Comparison of ENCODE assay signal across 2 cellular contexts in the genomic region with DNA sequence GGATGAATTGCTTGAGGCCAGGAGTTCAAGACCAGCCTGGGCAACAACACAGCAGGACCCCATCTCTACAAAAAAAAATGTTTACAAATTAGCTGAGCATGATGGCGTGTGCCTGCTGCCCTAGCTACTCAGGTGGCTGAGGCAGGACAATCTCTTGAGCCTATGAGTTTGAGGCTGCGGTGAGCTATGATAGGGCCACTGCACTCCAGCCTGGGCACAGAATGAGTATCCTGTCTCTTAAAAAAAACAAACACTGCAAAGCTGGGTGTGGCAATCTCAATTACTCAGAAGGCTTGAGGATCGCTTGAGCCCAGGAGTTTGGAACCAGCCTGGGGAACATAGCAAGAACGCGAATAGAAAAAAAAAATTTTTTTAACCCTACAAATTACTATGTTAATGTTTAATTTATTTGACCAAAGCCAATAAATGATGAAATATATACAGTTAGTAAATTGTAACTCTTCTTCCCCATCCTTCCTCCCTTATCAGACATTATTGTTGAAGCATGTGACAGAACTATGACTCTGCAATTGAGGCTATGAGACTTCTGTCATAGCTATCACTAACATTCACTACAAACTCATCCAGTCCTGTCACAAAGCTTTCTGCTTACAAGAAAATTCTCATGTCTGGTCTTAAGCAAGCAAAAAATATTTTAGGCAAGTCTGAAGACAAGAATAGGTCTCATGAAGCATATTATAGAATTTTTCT.
TF ChIP-seq lines count a peak whose summit lies in the region.

No MANE protein-coding gene starts in this region.

TF ChIP-seq in A549, 52 proteins besides CTCF, POLR2A, EP300 and RAD21:
- no peak for TF ChIP-seq NPAS2 (CRISPR knock-in tag; IDR thresholded peaks at IDR 0.05; ENCODE audit: borderline replicate concordance)
- no peak for TF ChIP-seq HEYL (CRISPR knock-in tag; IDR thresholded peaks at IDR 0.05)

TF ChIP-seq in GM12878, 131 proteins besides CTCF, POLR2A, EP300 and RAD21:
- TF ChIP-seq SP1 (IDR thresholded peaks at IDR 0.05; ENCODE audit: low read depth, low read length) = no peak
- TF ChIP-seq, protein P1, sequence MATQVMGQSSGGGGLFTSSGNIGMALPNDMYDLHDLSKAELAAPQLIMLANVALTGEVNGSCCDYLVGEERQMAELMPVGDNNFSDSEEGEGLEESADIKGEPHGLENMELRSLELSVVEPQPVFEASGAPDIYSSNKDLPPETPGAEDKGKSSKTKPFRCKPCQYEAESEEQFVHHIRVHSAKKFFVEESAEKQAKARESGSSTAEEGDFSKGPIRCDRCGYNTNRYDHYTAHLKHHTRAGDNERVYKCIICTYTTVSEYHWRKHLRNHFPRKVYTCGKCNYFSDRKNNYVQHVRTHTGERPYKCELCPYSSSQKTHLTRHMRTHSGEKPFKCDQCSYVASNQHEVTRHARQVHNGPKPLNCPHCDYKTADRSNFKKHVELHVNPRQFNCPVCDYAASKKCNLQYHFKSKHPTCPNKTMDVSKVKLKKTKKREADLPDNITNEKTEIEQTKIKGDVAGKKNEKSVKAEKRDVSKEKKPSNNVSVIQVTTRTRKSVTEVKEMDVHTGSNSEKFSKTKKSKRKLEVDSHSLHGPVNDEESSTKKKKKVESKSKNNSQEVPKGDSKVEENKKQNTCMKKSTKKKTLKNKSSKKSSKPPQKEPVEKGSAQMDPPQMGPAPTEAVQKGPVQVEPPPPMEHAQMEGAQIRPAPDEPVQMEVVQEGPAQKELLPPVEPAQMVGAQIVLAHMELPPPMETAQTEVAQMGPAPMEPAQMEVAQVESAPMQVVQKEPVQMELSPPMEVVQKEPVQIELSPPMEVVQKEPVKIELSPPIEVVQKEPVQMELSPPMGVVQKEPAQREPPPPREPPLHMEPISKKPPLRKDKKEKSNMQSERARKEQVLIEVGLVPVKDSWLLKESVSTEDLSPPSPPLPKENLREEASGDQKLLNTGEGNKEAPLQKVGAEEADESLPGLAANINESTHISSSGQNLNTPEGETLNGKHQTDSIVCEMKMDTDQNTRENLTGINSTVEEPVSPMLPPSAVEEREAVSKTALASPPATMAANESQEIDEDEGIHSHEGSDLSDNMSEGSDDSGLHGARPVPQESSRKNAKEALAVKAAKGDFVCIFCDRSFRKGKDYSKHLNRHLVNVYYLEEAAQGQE (IDR thresholded peaks at IDR 0.05; ENCODE audit: low read depth, low read length) = no peak
- TF ChIP-seq FOXK2 (IDR thresholded peaks at IDR 0.05) = no peak
- no peak for TF ChIP-seq LARP7 (IDR thresholded peaks at IDR 0.05)
- TF ChIP-seq DPF2 (IDR thresholded peaks at IDR 0.05) = no peak
- TF ChIP-seq, protein P2, sequence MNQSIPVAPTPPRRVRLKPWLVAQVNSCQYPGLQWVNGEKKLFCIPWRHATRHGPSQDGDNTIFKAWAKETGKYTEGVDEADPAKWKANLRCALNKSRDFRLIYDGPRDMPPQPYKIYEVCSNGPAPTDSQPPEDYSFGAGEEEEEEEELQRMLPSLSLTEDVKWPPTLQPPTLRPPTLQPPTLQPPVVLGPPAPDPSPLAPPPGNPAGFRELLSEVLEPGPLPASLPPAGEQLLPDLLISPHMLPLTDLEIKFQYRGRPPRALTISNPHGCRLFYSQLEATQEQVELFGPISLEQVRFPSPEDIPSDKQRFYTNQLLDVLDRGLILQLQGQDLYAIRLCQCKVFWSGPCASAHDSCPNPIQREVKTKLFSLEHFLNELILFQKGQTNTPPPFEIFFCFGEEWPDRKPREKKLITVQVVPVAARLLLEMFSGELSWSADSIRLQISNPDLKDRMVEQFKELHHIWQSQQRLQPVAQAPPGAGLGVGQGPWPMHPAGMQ (IDR thresholded peaks at IDR 0.05; ENCODE audit: borderline replicate concordance) = no peak
- TF ChIP-seq, protein P3, sequence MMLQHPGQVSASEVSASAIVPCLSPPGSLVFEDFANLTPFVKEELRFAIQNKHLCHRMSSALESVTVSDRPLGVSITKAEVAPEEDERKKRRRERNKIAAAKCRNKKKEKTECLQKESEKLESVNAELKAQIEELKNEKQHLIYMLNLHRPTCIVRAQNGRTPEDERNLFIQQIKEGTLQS (IDR thresholded peaks at IDR 0.05; ENCODE audit: borderline replicate concordance, extremely low read depth, low read depth, low read length) = no peak
- TF ChIP-seq, protein P4, sequence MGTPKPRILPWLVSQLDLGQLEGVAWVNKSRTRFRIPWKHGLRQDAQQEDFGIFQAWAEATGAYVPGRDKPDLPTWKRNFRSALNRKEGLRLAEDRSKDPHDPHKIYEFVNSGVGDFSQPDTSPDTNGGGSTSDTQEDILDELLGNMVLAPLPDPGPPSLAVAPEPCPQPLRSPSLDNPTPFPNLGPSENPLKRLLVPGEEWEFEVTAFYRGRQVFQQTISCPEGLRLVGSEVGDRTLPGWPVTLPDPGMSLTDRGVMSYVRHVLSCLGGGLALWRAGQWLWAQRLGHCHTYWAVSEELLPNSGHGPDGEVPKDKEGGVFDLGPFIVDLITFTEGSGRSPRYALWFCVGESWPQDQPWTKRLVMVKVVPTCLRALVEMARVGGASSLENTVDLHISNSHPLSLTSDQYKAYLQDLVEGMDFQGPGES (IDR thresholded peaks at IDR 0.05) = no peak
- no peak for TF ChIP-seq EED (IDR thresholded peaks at IDR 0.05; ENCODE audit: low read depth)
- TF ChIP-seq, protein P5, sequence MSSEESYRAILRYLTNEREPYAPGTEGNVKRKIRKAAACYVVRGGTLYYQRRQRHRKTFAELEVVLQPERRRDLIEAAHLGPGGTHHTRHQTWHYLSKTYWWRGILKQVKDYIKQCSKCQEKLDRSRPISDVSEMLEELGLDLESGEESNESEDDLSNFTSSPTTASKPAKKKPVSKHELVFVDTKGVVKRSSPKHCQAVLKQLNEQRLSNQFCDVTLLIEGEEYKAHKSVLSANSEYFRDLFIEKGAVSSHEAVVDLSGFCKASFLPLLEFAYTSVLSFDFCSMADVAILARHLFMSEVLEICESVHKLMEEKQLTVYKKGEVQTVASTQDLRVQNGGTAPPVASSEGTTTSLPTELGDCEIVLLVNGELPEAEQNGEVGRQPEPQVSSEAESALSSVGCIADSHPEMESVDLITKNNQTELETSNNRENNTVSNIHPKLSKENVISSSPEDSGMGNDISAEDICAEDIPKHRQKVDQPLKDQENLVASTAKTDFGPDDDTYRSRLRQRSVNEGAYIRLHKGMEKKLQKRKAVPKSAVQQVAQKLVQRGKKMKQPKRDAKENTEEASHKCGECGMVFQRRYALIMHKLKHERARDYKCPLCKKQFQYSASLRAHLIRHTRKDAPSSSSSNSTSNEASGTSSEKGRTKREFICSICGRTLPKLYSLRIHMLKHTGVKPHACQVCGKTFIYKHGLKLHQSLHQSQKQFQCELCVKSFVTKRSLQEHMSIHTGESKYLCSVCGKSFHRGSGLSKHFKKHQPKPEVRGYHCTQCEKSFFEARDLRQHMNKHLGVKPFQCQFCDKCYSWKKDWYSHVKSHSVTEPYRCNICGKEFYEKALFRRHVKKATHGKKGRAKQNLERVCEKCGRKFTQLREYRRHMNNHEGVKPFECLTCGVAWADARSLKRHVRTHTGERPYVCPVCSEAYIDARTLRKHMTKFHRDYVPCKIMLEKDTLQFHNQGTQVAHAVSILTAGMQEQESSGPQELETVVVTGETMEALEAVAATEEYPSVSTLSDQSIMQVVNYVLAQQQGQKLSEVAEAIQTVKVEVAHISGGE (CRISPR knock-in tag; IDR thresholded peaks at IDR 0.05) = no peak
- no peak for TF ChIP-seq ZZZ3 (IDR thresholded peaks at IDR 0.05; ENCODE audit: control insufficient read depth, insufficient read length, low read depth)
TF ChIP-seq in GM12878: peak in this region for 0.
